38 cellular contexts compared by ENCODE assay signal in genomic region chr17:74900208-74900607, GRCh38. TPM values are rescaled to one million over a fixed set of nuclear protein-coding genes. Genes with fewer than 3 reads are reported as not detected.
"Had no signal": no experiment of that assay in that cellular context is flagged by ENCODE, and none has a peak within 500 bp of the region (broad histone marks: within the 10 kb centered on the region; RNA-seq: fewer than 3 reads in every experiment).

No MANE protein-coding gene starts in this region.

- H3K4me3 Mint-ChIP-seq: activated B cell treated with CpG ODN at 0.5 μM for 24 hours; activated CD4-positive, alpha-beta memory T cell treated with anti-CD3 and anti-CD28 coated beads for 36 hours; activated CD4-positive, alpha-beta T cell treated with anti-CD3 and anti-CD28 coated beads, Interleukin-2, amount 10 ng/mL, durations not matched to agents 24 days and 14 days; activated CD8-positive, alpha-beta T cell treated with anti-CD3 and anti-CD28 coated beads for 36 hours; activated naive CD4-positive, alpha-beta T cell treated with anti-CD3 and anti-CD28 coated beads for 36 hours; activated naive CD8-positive, alpha-beta T cell treated with anti-CD3 and anti-CD28 coated beads for 36 hours; activated T-cell treated with anti-CD3 and anti-CD28 coated beads, Interleukin-2, amount 50 U/mL, for 4 hours; activated T-cell treated with anti-CD3 and anti-CD28 coated beads, Interleukin-2, amount 50 U/mL, for 72 hours; activated T-helper 1 cell treated with anti-CD3 and anti-CD28 coated beads, Interleukin-12 subunit alpha, Interleukin-12 subunit beta, Interleukin-2, Interleukin-4 antibody, amounts not matched to agents 30 ng/mL and 10 ng/mL and 1 ng/mL, durations not matched to agents 14 hours and 24 hours and 36 hours; activated T-helper 17 cell treated with anti-CD3 and anti-CD28 coated beads, Interleukin-2, amount 50 U/mL, for 72 hours; brain; T-helper 1 cell treated with Interleukin-12 subunit alpha and Interleukin-12 subunit beta and Interleukin-4 antibody, amounts not matched to agents 30 μg/mL and 1 μg/mL, for 36 hours; T-helper 2 cell treated with Interferon-gamma antibody and Interleukin-4, amounts not matched to agents 5 μg/mL and 100 μg/mL, for 36 hours had no signal

- H3K36me3 Mint-ChIP-seq: activated CD4-positive, alpha-beta memory T cell treated with anti-CD3 and anti-CD28 coated beads for 36 hours; activated naive CD4-positive, alpha-beta T cell treated with anti-CD3 and anti-CD28 coated beads, Interleukin-2, amount 50 U/mL, for 72 hours; activated naive CD8-positive, alpha-beta T cell treated with anti-CD3 and anti-CD28 coated beads for 36 hours; brain had no signal

- H3K9me3 Mint-ChIP-seq: activated B cell treated with CpG ODN at 0.5 μM for 24 hours; activated CD4-positive, alpha-beta memory T cell treated with anti-CD3 and anti-CD28 coated beads for 36 hours; activated CD4-positive, alpha-beta T cell treated with anti-CD3 and anti-CD28 coated beads, Interleukin-2, amount 10 ng/mL, durations not matched to agents 24 days and 14 days; activated CD8-positive, alpha-beta T cell treated with anti-CD3 and anti-CD28 coated beads for 36 hours; activated naive CD4-positive, alpha-beta T cell treated with anti-CD3 and anti-CD28 coated beads for 36 hours; activated naive CD4-positive, alpha-beta T cell treated with anti-CD3 and anti-CD28 coated beads, Interleukin-2, amount 50 U/mL, for 72 hours; activated naive CD8-positive, alpha-beta T cell treated with anti-CD3 and anti-CD28 coated beads for 36 hours; activated T-cell treated with anti-CD3 and anti-CD28 coated beads, Interleukin-2, amount 50 U/mL, for 4 hours; activated T-cell treated with anti-CD3 and anti-CD28 coated beads, Interleukin-2, amount 50 U/mL, for 72 hours; activated T-helper 1 cell treated with anti-CD3 and anti-CD28 coated beads, Interleukin-12 subunit alpha, Interleukin-12 subunit beta, Interleukin-2, Interleukin-4 antibody, amounts not matched to agents 30 ng/mL and 10 ng/mL and 1 ng/mL, durations not matched to agents 14 hours and 24 hours and 36 hours; activated T-helper 17 cell treated with anti-CD3 and anti-CD28 coated beads, Interleukin-2, amount 50 U/mL, for 72 hours; brain; T-helper 1 cell treated with Interleukin-12 subunit alpha and Interleukin-12 subunit beta and Interleukin-4 antibody, amounts not matched to agents 30 μg/mL and 1 μg/mL, for 36 hours; T-helper 2 cell treated with Interferon-gamma antibody and Interleukin-4, amounts not matched to agents 5 μg/mL and 100 μg/mL, for 36 hours had no signal

- H3K4me1 Mint-ChIP-seq: activated B cell treated with CpG ODN at 0.5 μM for 24 hours; activated CD4-positive, alpha-beta T cell treated with anti-CD3 and anti-CD28 coated beads, Interleukin-2, amount 10 ng/mL, durations not matched to agents 24 days and 14 days; activated T-helper 17 cell treated with anti-CD3 and anti-CD28 coated beads, Interleukin-2, amount 50 U/mL, for 72 hours; brain had no signal

- H3K9me3 ChIP-seq: adrenal gland, ascending aorta had no signal

- H3K4me1 ChIP-seq: adrenal gland, ascending aorta had no signal

- H3K27ac ChIP-seq: adrenal gland, ascending aorta, VCaP had no signal

- DNase-seq: activated B cell treated with CpG ODN at 0.5 μM for 24 hours; activated CD4-positive, alpha-beta memory T cell treated with anti-CD3 and anti-CD28 coated beads for 36 hours; activated CD4-positive, alpha-beta T cell treated with anti-CD3 and anti-CD28 coated beads for 4 hours; activated CD4-positive, alpha-beta T cell treated with anti-CD3 and anti-CD28 coated beads, Interleukin-2, amount 10 ng/mL, durations not matched to agents 24 days and 14 days; activated CD4-positive, alpha-beta T cell treated with anti-CD3 and anti-CD28 coated beads, Interleukin-2, amount 50 U/mL, for 1 hour; activated CD4-positive, alpha-beta T cell treated with anti-CD3 and anti-CD28 coated beads, Interleukin-2, amount 50 U/mL, for 4 hours; activated CD4-positive, CD25-positive, alpha-beta regulatory T cell treated with anti-CD3 and anti-CD28 coated beads, Interleukin-2, amount 50 U/mL, for 72 hours; activated CD8-positive, alpha-beta memory T cell treated with anti-CD3 and anti-CD28 coated beads, Interleukin-2, amount 50 U/mL, for 4 hours; activated CD8-positive, alpha-beta T cell treated with anti-CD3 and anti-CD28 coated beads for 36 hours; activated effector memory CD4-positive, alpha-beta T cell treated with anti-CD3 and anti-CD28 coated beads, Interleukin-2, amount 50 U/mL, for 16 hours; activated gamma-delta T cell treated with Interleukin-2 at 50 U/mL for 16 hours; activated naive CD4-positive, alpha-beta T cell; activated naive CD4-positive, alpha-beta T cell treated with anti-CD3 and anti-CD28 coated beads for 36 hours; activated naive CD4-positive, alpha-beta T cell treated with anti-CD3 and anti-CD28 coated beads, Interleukin-2, amount 50 U/mL, for 16 hours; activated naive CD8-positive, alpha-beta T cell treated with anti-CD3 and anti-CD28 coated beads for 36 hours; activated T-cell treated with anti-CD3 and anti-CD28 coated beads for 4 hours; activated T-cell treated with anti-CD3 and anti-CD28 coated beads, Interleukin-2, amount 50 U/mL, for 1 hour; activated T-cell treated with anti-CD3 and anti-CD28 coated beads, Interleukin-2, amount 50 U/mL, for 4 hours; activated T-cell treated with anti-CD3 and anti-CD28 coated beads, Interleukin-2, amount 50 U/mL, for 72 hours; adrenal gland; amygdala; anterior cingulate cortex; central memory CD4-positive, alpha-beta T cell; T-helper 1 cell; T-helper 2 cell; T-helper 9 cell had no signal

- H3K4me3 ChIP-seq: adrenal gland, ascending aorta had no signal

- H3K27ac Mint-ChIP-seq: activated B cell treated with CpG ODN at 0.5 μM for 24 hours; activated CD4-positive, alpha-beta memory T cell treated with anti-CD3 and anti-CD28 coated beads for 36 hours; activated CD4-positive, alpha-beta T cell treated with anti-CD3 and anti-CD28 coated beads, Interleukin-2, amount 10 ng/mL, durations not matched to agents 24 days and 14 days; activated CD8-positive, alpha-beta T cell treated with anti-CD3 and anti-CD28 coated beads for 36 hours; activated naive CD4-positive, alpha-beta T cell treated with anti-CD3 and anti-CD28 coated beads for 36 hours; activated naive CD8-positive, alpha-beta T cell treated with anti-CD3 and anti-CD28 coated beads for 36 hours; activated T-cell treated with anti-CD3 and anti-CD28 coated beads, Interleukin-2, amount 50 U/mL, for 72 hours; activated T-helper 1 cell treated with anti-CD3 and anti-CD28 coated beads, Interleukin-12 subunit alpha, Interleukin-12 subunit beta, Interleukin-2, Interleukin-4 antibody, amounts not matched to agents 30 ng/mL and 10 ng/mL and 1 ng/mL, durations not matched to agents 14 hours and 24 hours and 36 hours; activated T-helper 17 cell treated with anti-CD3 and anti-CD28 coated beads, Interleukin-2, amount 50 U/mL, for 72 hours; brain; T-helper 1 cell treated with Interleukin-12 subunit alpha and Interleukin-12 subunit beta and Interleukin-4 antibody, amounts not matched to agents 30 μg/mL and 1 μg/mL, for 36 hours; T-helper 2 cell treated with Interferon-gamma antibody and Interleukin-4, amounts not matched to agents 5 μg/mL and 100 μg/mL, for 36 hours had no signal

- H3K27me3 ChIP-seq: ascending aorta had no signal

- ATAC-seq: activated CD8-positive, alpha-beta T cell treated with anti-CD3 and anti-CD28 coated beads for 36 hours; activated naive CD4-positive, alpha-beta T cell treated with anti-CD3 and anti-CD28 coated beads, Interleukin-2, amount 50 U/mL, for 72 hours; activated T-cell treated with anti-CD3 and anti-CD28 coated beads, Interleukin-2, amount 50 U/mL, for 4 hours; activated T-cell treated with anti-CD3 and anti-CD28 coated beads, Interleukin-2, amount 50 U/mL, for 72 hours; activated T-helper 17 cell treated with anti-CD3 and anti-CD28 coated beads, Interleukin-2, amount 50 U/mL, for 72 hours had no signal

- H3K36me3 ChIP-seq: adrenal gland, ascending aorta had no signal

- FAIRE-seq: TTC549 had no signal

RNA-seq across cellular contexts. Expression of gene FADS6, which starts 6.8 kb away (rescaled TPM):
- total RNA-seq: activated B cell treated with CpG ODN at 0.5 μM for 24 hours; activated CD4-positive, alpha-beta memory T cell treated with anti-CD3 and anti-CD28 coated beads for 36 hours; activated CD4-positive, alpha-beta T cell treated with anti-CD3 and anti-CD28 coated beads, Interleukin-2, amount 10 ng/mL, durations not matched to agents 24 days and 14 days; activated CD8-positive, alpha-beta memory T cell treated with anti-CD3 and anti-CD28 coated beads for 36 hours; activated CD8-positive, alpha-beta T cell treated with anti-CD3 and anti-CD28 coated beads for 36 hours; activated naive CD4-positive, alpha-beta T cell treated with anti-CD3 and anti-CD28 coated beads for 36 hours; activated naive CD4-positive, alpha-beta T cell treated with anti-CD3 and anti-CD28 coated beads, Interleukin-2, amount 50 U/mL, for 72 hours; activated naive CD8-positive, alpha-beta T cell treated with anti-CD3 and anti-CD28 coated beads for 36 hours; activated T-cell treated with anti-CD3 and anti-CD28 coated beads, Interleukin-2, amount 50 U/mL, for 4 hours; activated T-cell treated with anti-CD3 and anti-CD28 coated beads, Interleukin-2, amount 50 U/mL, for 72 hours; activated T-helper 1 cell treated with anti-CD3 and anti-CD28 coated beads, Interleukin-12 subunit alpha, Interleukin-12 subunit beta, Interleukin-2, Interleukin-4 antibody, amounts not matched to agents 30 ng/mL and 10 ng/mL and 1 ng/mL, durations not matched to agents 14 hours and 24 hours and 36 hours; activated T-helper 17 cell treated with anti-CD3 and anti-CD28 coated beads, Interleukin-2, amount 50 U/mL, for 72 hours; ascending aorta; cardiac septum had no signal

RNA-seq across cellular contexts. Expression of gene USH1G, which starts 22.8 kb away (rescaled TPM):
- total RNA-seq: activated B cell treated with CpG ODN at 0.5 μM for 24 hours; activated CD4-positive, alpha-beta memory T cell treated with anti-CD3 and anti-CD28 coated beads for 36 hours; activated CD4-positive, alpha-beta T cell treated with anti-CD3 and anti-CD28 coated beads, Interleukin-2, amount 10 ng/mL, durations not matched to agents 24 days and 14 days; activated CD8-positive, alpha-beta memory T cell treated with anti-CD3 and anti-CD28 coated beads for 36 hours; activated CD8-positive, alpha-beta T cell treated with anti-CD3 and anti-CD28 coated beads for 36 hours; activated naive CD4-positive, alpha-beta T cell treated with anti-CD3 and anti-CD28 coated beads for 36 hours; activated naive CD4-positive, alpha-beta T cell treated with anti-CD3 and anti-CD28 coated beads, Interleukin-2, amount 50 U/mL, for 72 hours; activated naive CD8-positive, alpha-beta T cell treated with anti-CD3 and anti-CD28 coated beads for 36 hours; activated T-cell treated with anti-CD3 and anti-CD28 coated beads, Interleukin-2, amount 50 U/mL, for 4 hours; activated T-cell treated with anti-CD3 and anti-CD28 coated beads, Interleukin-2, amount 50 U/mL, for 72 hours; activated T-helper 1 cell treated with anti-CD3 and anti-CD28 coated beads, Interleukin-12 subunit alpha, Interleukin-12 subunit beta, Interleukin-2, Interleukin-4 antibody, amounts not matched to agents 30 ng/mL and 10 ng/mL and 1 ng/mL, durations not matched to agents 14 hours and 24 hours and 36 hours; activated T-helper 17 cell treated with anti-CD3 and anti-CD28 coated beads, Interleukin-2, amount 50 U/mL, for 72 hours; ascending aorta; cardiac septum; cerebellum had no signal

RNA-seq across cellular contexts. Expression of gene OTOP2, which starts 23.9 kb away (rescaled TPM):
- total RNA-seq: activated B cell treated with CpG ODN at 0.5 μM for 24 hours; activated CD4-positive, alpha-beta memory T cell treated with anti-CD3 and anti-CD28 coated beads for 36 hours; activated CD4-positive, alpha-beta T cell treated with anti-CD3 and anti-CD28 coated beads, Interleukin-2, amount 10 ng/mL, durations not matched to agents 24 days and 14 days; activated CD8-positive, alpha-beta memory T cell treated with anti-CD3 and anti-CD28 coated beads for 36 hours; activated CD8-positive, alpha-beta T cell treated with anti-CD3 and anti-CD28 coated beads for 36 hours; activated naive CD4-positive, alpha-beta T cell treated with anti-CD3 and anti-CD28 coated beads for 36 hours; activated naive CD4-positive, alpha-beta T cell treated with anti-CD3 and anti-CD28 coated beads, Interleukin-2, amount 50 U/mL, for 72 hours; activated naive CD8-positive, alpha-beta T cell treated with anti-CD3 and anti-CD28 coated beads for 36 hours; activated T-cell treated with anti-CD3 and anti-CD28 coated beads, Interleukin-2, amount 50 U/mL, for 4 hours; activated T-cell treated with anti-CD3 and anti-CD28 coated beads, Interleukin-2, amount 50 U/mL, for 72 hours; activated T-helper 1 cell treated with anti-CD3 and anti-CD28 coated beads, Interleukin-12 subunit alpha, Interleukin-12 subunit beta, Interleukin-2, Interleukin-4 antibody, amounts not matched to agents 30 ng/mL and 10 ng/mL and 1 ng/mL, durations not matched to agents 14 hours and 24 hours and 36 hours; activated T-helper 17 cell treated with anti-CD3 and anti-CD28 coated beads, Interleukin-2, amount 50 U/mL, for 72 hours; adrenal gland; ascending aorta; cardiac septum; cerebellum had no signal

RNA-seq across cellular contexts. Expression of gene OTOP3, which starts 35.5 kb away (rescaled TPM):
- total RNA-seq: activated B cell treated with CpG ODN at 0.5 μM for 24 hours; activated CD4-positive, alpha-beta memory T cell treated with anti-CD3 and anti-CD28 coated beads for 36 hours; activated CD4-positive, alpha-beta T cell treated with anti-CD3 and anti-CD28 coated beads, Interleukin-2, amount 10 ng/mL, durations not matched to agents 24 days and 14 days; activated CD8-positive, alpha-beta memory T cell treated with anti-CD3 and anti-CD28 coated beads for 36 hours; activated CD8-positive, alpha-beta T cell treated with anti-CD3 and anti-CD28 coated beads for 36 hours; activated naive CD4-positive, alpha-beta T cell treated with anti-CD3 and anti-CD28 coated beads for 36 hours; activated naive CD4-positive, alpha-beta T cell treated with anti-CD3 and anti-CD28 coated beads, Interleukin-2, amount 50 U/mL, for 72 hours; activated naive CD8-positive, alpha-beta T cell treated with anti-CD3 and anti-CD28 coated beads for 36 hours; activated T-cell treated with anti-CD3 and anti-CD28 coated beads, Interleukin-2, amount 50 U/mL, for 4 hours; activated T-cell treated with anti-CD3 and anti-CD28 coated beads, Interleukin-2, amount 50 U/mL, for 72 hours; activated T-helper 1 cell treated with anti-CD3 and anti-CD28 coated beads, Interleukin-12 subunit alpha, Interleukin-12 subunit beta, Interleukin-2, Interleukin-4 antibody, amounts not matched to agents 30 ng/mL and 10 ng/mL and 1 ng/mL, durations not matched to agents 14 hours and 24 hours and 36 hours; activated T-helper 17 cell treated with anti-CD3 and anti-CD28 coated beads, Interleukin-2, amount 50 U/mL, for 72 hours; adrenal gland; ascending aorta; cardiac septum; cerebellum had no signal
